In the genomic region with DNA sequence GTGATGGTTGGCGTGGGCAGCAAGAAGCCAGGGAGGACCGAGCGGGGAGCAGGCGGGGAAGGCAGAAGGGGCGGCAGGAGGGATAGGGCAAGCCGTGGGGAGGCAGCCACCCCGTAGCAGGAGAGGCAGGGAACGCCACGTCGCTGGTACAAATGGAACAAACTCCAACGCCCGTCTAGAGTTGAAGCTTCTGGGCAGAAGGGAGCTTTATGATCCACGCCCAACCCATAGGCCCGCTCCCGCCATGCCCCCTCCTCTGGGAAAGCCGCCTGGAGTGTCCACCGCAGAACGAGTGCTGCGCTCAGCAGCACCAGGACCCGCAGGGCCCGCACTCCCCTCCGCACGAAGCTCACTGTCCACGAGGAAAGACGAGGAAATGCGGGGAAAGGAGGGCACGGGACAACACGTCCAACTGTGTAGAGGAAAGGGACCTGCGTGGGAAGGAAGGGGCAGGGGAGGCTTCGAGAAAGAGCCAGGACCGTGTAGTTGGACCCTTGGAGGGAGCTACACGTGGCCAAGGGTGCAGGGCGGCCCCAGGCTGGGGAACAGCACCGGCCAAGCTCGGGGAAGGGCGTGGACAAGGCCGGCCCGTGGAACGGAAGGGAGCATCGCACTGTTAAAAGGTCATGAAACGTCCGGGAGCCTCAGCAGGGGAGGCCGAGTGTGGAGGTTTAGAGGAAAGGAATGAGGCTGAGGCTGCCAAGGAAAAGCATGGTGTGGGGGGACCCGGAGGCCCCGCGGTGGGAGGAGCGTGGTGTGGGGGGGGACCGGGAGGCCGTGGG, we compare ENCODE assay signal across 15 cellular contexts.
DNase-seq lines count a peak whose midpoint lies in the region; ATAC-seq and TF ChIP-seq lines count a peak whose summit lies in the region.
"Had no signal": no experiment of that assay in that cellular context is flagged by ENCODE, and none has a peak within 500 bp of the region (broad histone marks: within the 10 kb centered on the region; RNA-seq: fewer than 3 reads in every experiment).

No MANE protein-coding gene starts in this region.

- H2AK5ac ChIP-seq in H9 (ENCODE audit: insufficient read length, low read length): no peak overlapping the region

- TF ChIP-seq CTCF in H9 (conservative IDR thresholded peaks at IDR 0.05) (no peak), left ventricle myocardium inferior (IDR thresholded peaks at IDR 0.05; ENCODE audit: borderline replicate concordance) (no peak)

- no peak overlapping the region for H2AFZ ChIP-seq in H9 (ENCODE audit: low read length)

- H3K4me3 Mint-ChIP-seq in H9: no peak overlapping the region
- H3K4me3 Mint-ChIP-seq in activated T-cell treated with anti-CD3 and anti-CD28 coated beads, Interleukin-2, amount 50 U/mL, for 24 hours: no peak overlapping the region

- no peak overlapping the region for H4K91ac ChIP-seq in H9 (ENCODE audit: insufficient read length, low read depth, low read length)

- no peak overlapping the region for H3K27ac ChIP-seq in H9 (ENCODE audit: insufficient read length, low read depth, low read length)
- H3K27ac ChIP-seq in left ventricle myocardium inferior (replicated peaks): no peak overlapping the region
- H3K27ac ChIP-seq: VCaP had no signal

- no peak overlapping the region for H4K8ac ChIP-seq in H9 (replicated peaks; ENCODE audit: insufficient read length, low read depth, low read length)

- no peak overlapping the region for H2BK12ac ChIP-seq in H9 (ENCODE audit: insufficient read length, low read depth, low read length)

- H3K4me2 ChIP-seq in H9 (ENCODE audit: insufficient read depth, insufficient read length, low read length): no peak overlapping the region

- H4K5ac ChIP-seq in H9 (ENCODE audit: insufficient read length, low read depth, low read length): no peak overlapping the region

- no peak overlapping the region for H2BK15ac ChIP-seq in H9 (ENCODE audit: low read depth, low read length)

- H3K27me3 ChIP-seq in H9 (ENCODE audit: insufficient read depth, low read length) (no peaks in the 10 kb centered on the region), left ventricle myocardium inferior (ENCODE audit: low read depth) (peaks cover 2% of the 10 kb centered on the region)

- peak overlapping the region in 1 of 3 experiments; percentile 90; a peak in 1 of 7 replicates for H3K27ac Mint-ChIP-seq in H9
- H3K27ac Mint-ChIP-seq in activated T-cell treated with anti-CD3 and anti-CD28 coated beads, Interleukin-2, amount 50 U/mL, for 24 hours: peak overlapping the region; percentile 58

- intact Hi-C loops in left ventricle myocardium inferior (cut with micrococcal nuclease) (no loop called here), sciatic nerve (cut with DNase I) (no loop called here)

- no peaks in the 10 kb centered on the region for H3K4me1 Mint-ChIP-seq in H9
- H3K4me1 Mint-ChIP-seq in activated T-cell treated with anti-CD3 and anti-CD28 coated beads, Interleukin-2, amount 50 U/mL, for 24 hours (ENCODE audit: low read depth): peaks cover 34% of the 10 kb centered on the region

- H3K79me1 ChIP-seq in H9 (ENCODE audit: insufficient read depth, low read depth, low read length, poor library complexity, severe bottlenecking): no peaks in the 10 kb centered on the region

- TF ChIP-seq POLR2A in erythroblast (IDR thresholded peaks at IDR 0.05; ENCODE audit: low read length): no peak

- no peaks in the 10 kb centered on the region for H4K20me1 ChIP-seq in H9 (ENCODE audit: control insufficient read depth, insufficient read depth, insufficient read length)

- H3K18ac ChIP-seq in H9 (ENCODE audit: insufficient read length, low read depth, low read length): no peak overlapping the region

- H3K14ac ChIP-seq in H9 (ENCODE audit: insufficient read depth, low read length): peak overlapping the region; percentile 3; the same call in 1 of the 2 replicates

- H3K36me3 Mint-ChIP-seq in H9 (ENCODE audit: insufficient read depth in 1 of 3, low read depth in 3 of 3): no peaks in the 10 kb centered on the region
- H3K36me3 Mint-ChIP-seq in activated T-cell treated with anti-CD3 and anti-CD28 coated beads, Interleukin-2, amount 50 U/mL, for 24 hours (ENCODE audit: low read depth): no peaks in the 10 kb centered on the region

- H3K23me2 ChIP-seq in H9 (ENCODE audit: insufficient read length, low read depth, low read length, poor library complexity, severe bottlenecking): no peaks in the 10 kb centered on the region

- no peak overlapping the region for H2BK20ac ChIP-seq in H9 (ENCODE audit: low read depth, low read length, poor library complexity, severe bottlenecking)

- no peak overlapping the region for H3K56ac ChIP-seq in H9 (ENCODE audit: insufficient read length, low read depth, low read length)

- DNase-seq in H9: no peak
- DNase-seq in activated T-cell treated with anti-CD3 and anti-CD28 coated beads, Interleukin-2, amount 50 U/mL, for 24 hours: peak; percentile 24
- peak; percentile 9 for DNase-seq in left ventricle myocardium inferior
- peak; percentile 47 for DNase-seq in sciatic nerve (ENCODE audit: low spot score)
- no peak for DNase-seq in DMS 273 (lab: John Stamatoyannopoulos, UW; ENCODE audit: unreplicated experiment)
- no peak for DNase-seq in erythroblast (lab: John Stamatoyannopoulos, UW)
- DNase-seq: NCI-H2081 treated with DMSO at 0.1 percent for 48 hours, PC-3 had no signal

- no peak overlapping the region for H3K4ac ChIP-seq in H9 (ENCODE audit: low read depth, low read length)

- H3T11ph ChIP-seq in H9 (ENCODE audit: low read length): no peak overlapping the region

- WGBS in H9 (ENCODE audit: extremely low coverage, insufficient read length, low lambda C conversion rate): no CpG with 5 or more reads among the region's 49 CpGs

- no peaks in the 10 kb centered on the region for H3K79me2 ChIP-seq in H9 (ENCODE audit: insufficient read depth, low read length)

- no peak overlapping the region for H3K23ac ChIP-seq in H9 (ENCODE audit: insufficient read length, low read depth, low read length)

- ATAC-seq in sciatic nerve (no peak), GM21390 (IDR thresholded peaks at IDR 0.05; ENCODE audit: unreplicated experiment) (no peak), GM19452 (IDR thresholded peaks at IDR 0.05; ENCODE audit: unreplicated experiment) (no peak)
- ATAC-seq: GM12878, left colon, PC-3, right cardiac atrium had no signal

- H3K4me1 ChIP-seq in H9 (ENCODE audit: insufficient read depth, low read length) (no peaks in the 10 kb centered on the region), left ventricle myocardium inferior (peaks cover 14% of the 10 kb centered on the region)
- H3K4me1 ChIP-seq: Caco-2 had no signal

- no peak overlapping the region for H2BK5ac ChIP-seq in H9 (ENCODE audit: insufficient read length, low read length)

- peaks cover 3% of the 10 kb centered on the region for H3K27me3 Mint-ChIP-seq in H9 (ENCODE audit: low read depth)
- no peaks in the 10 kb centered on the region for H3K27me3 Mint-ChIP-seq in activated T-cell treated with anti-CD3 and anti-CD28 coated beads, Interleukin-2, amount 50 U/mL, for 24 hours

- no peak overlapping the region for H2BK120ac ChIP-seq in H9 (ENCODE audit: low read depth, low read length, poor library complexity, severe bottlenecking)

- no peak overlapping the region for H3K4me3 ChIP-seq in left ventricle myocardium inferior
- H3K4me3 ChIP-seq: GM12878 had no signal

- no peak overlapping the region for H3K9ac ChIP-seq in H9 (ENCODE audit: extremely low read depth, insufficient read length, low read length)

- H3K9me3 ChIP-seq in H9 (ENCODE audit: control insufficient read depth, low read depth, low read length) (no peaks in the 10 kb centered on the region), left ventricle myocardium inferior (replicated peaks) (no peaks in the 10 kb centered on the region)
- H3K9me3 ChIP-seq: Caco-2 had no signal

- peaks cover 0 to 2% of the 10 kb centered on the region in 2 experiments; a peak in 2 of 5 replicates for H3K9me3 Mint-ChIP-seq in H9
- H3K9me3 Mint-ChIP-seq in activated T-cell treated with anti-CD3 and anti-CD28 coated beads, Interleukin-2, amount 50 U/mL, for 24 hours: no peaks in the 10 kb centered on the region

- H3K36me3 ChIP-seq in left ventricle myocardium inferior: no peaks in the 10 kb centered on the region

Comparison
In these comparisons a context has a peak if more than half of its experiments do, and no peak if none do; other contexts are left out.
1. DNase-seq: peak in activated T-cell treated with anti-CD3 and anti-CD28 coated beads, Interleukin-2, amount 50 U/mL, for 24 hours (single experiment), left ventricle myocardium inferior (single experiment) and sciatic nerve (single experiment); none in H9 (single experiment), DMS 273 (single experiment) and erythroblast (0 of 2).